ENCODE assay signal across 34 cellular contexts in the genomic region with DNA sequence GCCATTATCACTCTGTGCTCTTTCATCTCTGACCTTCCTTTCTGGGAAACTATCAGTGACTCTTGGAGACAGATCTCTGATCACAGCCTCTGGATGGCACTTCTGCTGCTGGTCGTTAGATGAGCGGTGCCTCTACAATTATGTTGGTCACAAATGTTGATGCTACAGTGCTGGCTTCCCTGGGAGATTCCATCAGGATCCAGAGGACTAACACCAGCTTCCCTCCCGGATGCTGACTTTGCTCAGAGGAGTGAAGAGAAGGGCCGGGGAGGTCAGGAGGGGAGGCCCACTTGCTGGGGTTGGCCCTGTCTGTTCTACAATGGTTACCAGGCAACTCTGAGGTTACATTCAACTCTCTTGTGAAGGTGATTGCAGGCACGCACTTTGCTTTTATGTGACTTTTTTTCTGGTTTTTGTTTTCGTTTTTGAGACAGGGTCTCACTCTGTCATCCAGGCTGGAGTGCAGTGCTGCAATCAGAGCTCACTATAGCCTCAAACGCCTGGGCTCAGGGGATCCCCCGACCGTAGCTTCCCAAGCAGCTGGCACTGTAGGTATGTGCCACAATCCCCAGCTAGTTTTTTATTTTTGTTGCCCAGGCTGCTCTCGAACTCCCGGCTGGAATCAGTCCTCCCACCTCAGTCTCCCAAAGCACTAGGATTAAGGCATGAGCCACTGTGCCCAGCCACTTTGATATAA.
A peak's percentile ranks its signal among the peaks of the same experiment; 100 is the strongest.
DNase-seq lines count a peak whose midpoint lies in the region; ATAC-seq, FAIRE-seq and TF ChIP-seq lines count a peak whose summit lies in the region.
"Had no signal": no experiment of that assay in that cellular context is flagged by ENCODE, and none has a peak within 500 bp of the region (broad histone marks: within the 10 kb centered on the region; RNA-seq: fewer than 3 reads in every experiment).

No MANE protein-coding gene starts in this region.

- CTCF ChIA-PET in activated CD8-positive, alpha-beta memory T cell treated with anti-CD3 and anti-CD28 coated beads, Interleukin-2, amount 10 ng/mL, durations not matched to agents 7 days and 5 days (lab: Charles Lee): interaction anchor here (1.0 kb wide), 1 partner anchor 9 kb away, joined by 3 read pairs; no protein-coding TSS in a partner anchor
- CTCF ChIA-PET in SK-N-SH (lab: Yijun Ruan, JAX): no interaction called here

- peaks cover 19% of the 10 kb centered on the region for H3K4me1 Mint-ChIP-seq in activated CD8-positive, alpha-beta memory T cell treated with anti-CD3 and anti-CD28 coated beads, Interleukin-2, amount 10 ng/mL, durations not matched to agents 7 days and 5 days
- H3K4me1 Mint-ChIP-seq in activated T-helper 2 cell treated with anti-CD3 and anti-CD28 coated beads, Interferon-gamma antibody, Interleukin-2, Interleukin-4, amounts not matched to agents 10 μg/mL and 5 μg/mL and 100 μg/mL, durations not matched to agents 14 hours and 24 hours and 36 hours (ENCODE audit: low read depth): peaks cover 19% of the 10 kb centered on the region
- H3K4me1 Mint-ChIP-seq in endodermal cell: peaks cover 40% of the 10 kb centered on the region
- H3K4me1 Mint-ChIP-seq: activated B cell treated with CpG ODN at 0.5 μM for 24 hours had no signal

- H3K9me3 ChIP-seq in endodermal cell (ENCODE audit: control insufficient read depth, low read length) (no peaks in the 10 kb centered on the region), SK-N-SH (no peaks in the 10 kb centered on the region)
- H3K9me3 ChIP-seq: A549, MG63, mucosa of descending colon, ovary, upper lobe of right lung had no signal

- no peak for TF ChIP-seq POLR2A in H54 (IDR thresholded peaks at IDR 0.05; ENCODE audit: low read depth, low read length)

- no peaks in the 10 kb centered on the region for H3K9me3 Mint-ChIP-seq in activated CD8-positive, alpha-beta memory T cell treated with anti-CD3 and anti-CD28 coated beads, Interleukin-2, amount 10 ng/mL, durations not matched to agents 7 days and 5 days (ENCODE audit: low read depth)
- no peaks in the 10 kb centered on the region for H3K9me3 Mint-ChIP-seq in activated T-helper 2 cell treated with anti-CD3 and anti-CD28 coated beads, Interferon-gamma antibody, Interleukin-2, Interleukin-4, amounts not matched to agents 10 μg/mL and 5 μg/mL and 100 μg/mL, durations not matched to agents 14 hours and 24 hours and 36 hours
- no peaks in the 10 kb centered on the region for H3K9me3 Mint-ChIP-seq in endodermal cell
- H3K9me3 Mint-ChIP-seq: activated B cell treated with CpG ODN at 0.5 μM for 24 hours; activated CD4-positive, alpha-beta memory T cell treated with anti-CD3 and anti-CD28 coated beads for 36 hours; CD4-positive, CD25-positive, alpha-beta regulatory T cell; natural killer cell had no signal

- FAIRE-seq in H54 (lab: Jason Lieb, UNC): no peak
- FAIRE-seq: A549 had no signal

- peaks cover 6% of the 10 kb centered on the region for H3K27me3 Mint-ChIP-seq in activated CD8-positive, alpha-beta memory T cell treated with anti-CD3 and anti-CD28 coated beads, Interleukin-2, amount 10 ng/mL, durations not matched to agents 7 days and 5 days
- H3K27me3 Mint-ChIP-seq in activated T-helper 2 cell treated with anti-CD3 and anti-CD28 coated beads, Interferon-gamma antibody, Interleukin-2, Interleukin-4, amounts not matched to agents 10 μg/mL and 5 μg/mL and 100 μg/mL, durations not matched to agents 14 hours and 24 hours and 36 hours (ENCODE audit: low read depth): no peaks in the 10 kb centered on the region
- H3K27me3 Mint-ChIP-seq in endodermal cell (ENCODE audit: insufficient read depth): no peaks in the 10 kb centered on the region

- H3K27ac ChIP-seq in endodermal cell (ENCODE audit: low read depth, low read length) (peak overlapping the region; percentile 56), temporal lobe (ENCODE audit: low read depth, low read length) (peak overlapping the region; percentile 48), SK-N-SH (ENCODE audit: low read depth in 2 of 2, low read length in 1 of 2) (no peak overlapping the region)
- H3K27ac ChIP-seq: brain microvascular endothelial cell, HL-60, ovary, upper lobe of right lung had no signal

- H4K20me1 ChIP-seq in SK-N-SH (ENCODE audit: insufficient read depth): no peaks in the 10 kb centered on the region

- TF ChIP-seq RAD21 in SK-N-SH (IDR thresholded peaks at IDR 0.05; ENCODE audit: low read length): no peak

- no peaks in the 10 kb centered on the region for H3K27me3 ChIP-seq in endodermal cell (ENCODE audit: control insufficient read depth, insufficient read depth, low read length, poor library complexity, severe bottlenecking)
- no peaks in the 10 kb centered on the region for H3K27me3 ChIP-seq in SK-N-SH (ENCODE audit: insufficient read depth)
- H3K27me3 ChIP-seq: brain microvascular endothelial cell, MG63, ovary, upper lobe of right lung had no signal

- H3F3A ChIP-seq in SK-N-SH (replicated peaks; ENCODE audit: insufficient read depth): no peaks in the 10 kb centered on the region

- no peaks in the 10 kb centered on the region for H3K36me3 Mint-ChIP-seq in activated CD8-positive, alpha-beta memory T cell treated with anti-CD3 and anti-CD28 coated beads, Interleukin-2, amount 10 ng/mL, durations not matched to agents 7 days and 5 days
- H3K36me3 Mint-ChIP-seq in activated T-helper 2 cell treated with anti-CD3 and anti-CD28 coated beads, Interferon-gamma antibody, Interleukin-2, Interleukin-4, amounts not matched to agents 10 μg/mL and 5 μg/mL and 100 μg/mL, durations not matched to agents 14 hours and 24 hours and 36 hours (ENCODE audit: low read depth): no peaks in the 10 kb centered on the region
- no peaks in the 10 kb centered on the region for H3K36me3 Mint-ChIP-seq in endodermal cell (ENCODE audit: low read depth)
- H3K36me3 Mint-ChIP-seq: activated CD4-positive, alpha-beta memory T cell treated with anti-CD3 and anti-CD28 coated beads for 36 hours; CD4-positive, CD25-positive, alpha-beta regulatory T cell; natural killer cell had no signal

- H3K27ac Mint-ChIP-seq in activated CD8-positive, alpha-beta memory T cell treated with anti-CD3 and anti-CD28 coated beads, Interleukin-2, amount 10 ng/mL, durations not matched to agents 7 days and 5 days: no peak overlapping the region
- peak overlapping the region; percentile 50 for H3K27ac Mint-ChIP-seq in activated T-helper 2 cell treated with anti-CD3 and anti-CD28 coated beads, Interferon-gamma antibody, Interleukin-2, Interleukin-4, amounts not matched to agents 10 μg/mL and 5 μg/mL and 100 μg/mL, durations not matched to agents 14 hours and 24 hours and 36 hours
- peak overlapping the region; percentile 18 for H3K27ac Mint-ChIP-seq in endodermal cell
- H3K27ac Mint-ChIP-seq: activated B cell treated with CpG ODN at 0.5 μM for 24 hours; activated CD4-positive, alpha-beta memory T cell treated with anti-CD3 and anti-CD28 coated beads for 36 hours; CD4-positive, CD25-positive, alpha-beta regulatory T cell; natural killer cell had no signal

- H3K79me2 ChIP-seq in SK-N-SH (ENCODE audit: insufficient read depth): no peaks in the 10 kb centered on the region

- H3K4me3 Mint-ChIP-seq in activated CD8-positive, alpha-beta memory T cell treated with anti-CD3 and anti-CD28 coated beads, Interleukin-2, amount 10 ng/mL, durations not matched to agents 7 days and 5 days: no peak overlapping the region
- H3K4me3 Mint-ChIP-seq in activated T-helper 2 cell treated with anti-CD3 and anti-CD28 coated beads, Interferon-gamma antibody, Interleukin-2, Interleukin-4, amounts not matched to agents 10 μg/mL and 5 μg/mL and 100 μg/mL, durations not matched to agents 14 hours and 24 hours and 36 hours (ENCODE audit: low read depth): no peak overlapping the region
- H3K4me3 Mint-ChIP-seq in endodermal cell: no peak overlapping the region
- H3K4me3 Mint-ChIP-seq: activated B cell treated with CpG ODN at 0.5 μM for 24 hours; activated CD4-positive, alpha-beta memory T cell treated with anti-CD3 and anti-CD28 coated beads for 36 hours; CD4-positive, CD25-positive, alpha-beta regulatory T cell; natural killer cell had no signal

- H3K4me3 ChIP-seq in endodermal cell (ENCODE audit: low read length): no peak overlapping the region
- no peak overlapping the region for H3K4me3 ChIP-seq in SK-N-SH (ENCODE audit: low read depth in 2 of 2, low read length in 1 of 2)
- H3K4me3 ChIP-seq: A549, MG63, mucosa of descending colon, ovary, upper lobe of right lung had no signal

- H3K9me2 ChIP-seq in SK-N-SH: no peaks in the 10 kb centered on the region

- H3K4me1 ChIP-seq in endodermal cell (ENCODE audit: control insufficient read depth, insufficient read depth, low read length) (peaks cover 5% of the 10 kb centered on the region), SK-N-SH (ENCODE audit: control insufficient read depth in 1 of 2, insufficient read depth in 2 of 2, low read depth in 1 of 2, low read length in 1 of 2) (no peaks in the 10 kb centered on the region; a peak in 1 of 4 replicates)
- H3K4me1 ChIP-seq: upper lobe of right lung had no signal

- TF ChIP-seq CTCF in endodermal cell (conservative IDR thresholded peaks at IDR 0.05): no peak
- no peak for TF ChIP-seq CTCF in SK-N-SH (IDR thresholded peaks at IDR 0.05)

- no peaks in the 10 kb centered on the region for H3K36me3 ChIP-seq in endodermal cell (ENCODE audit: control insufficient read depth, insufficient read depth, low read length)
- no peaks in the 10 kb centered on the region for H3K36me3 ChIP-seq in SK-N-SH (replicated peaks in 1 of 2; ENCODE audit: control insufficient read depth in 1 of 2, insufficient read depth in 2 of 2, low read length in 1 of 2)
- H3K36me3 ChIP-seq: brain microvascular endothelial cell, MG63, ovary, upper lobe of right lung had no signal

- peak; percentile 14 for ATAC-seq in activated CD8-positive, alpha-beta memory T cell treated with anti-CD3 and anti-CD28 coated beads, Interleukin-2, amount 10 ng/mL, durations not matched to agents 7 days and 5 days
- no peak for ATAC-seq in HG03108 (IDR thresholded peaks at IDR 0.05; ENCODE audit: unreplicated experiment)
- ATAC-seq: A549, mucosa of descending colon, natural killer cell, upper lobe of right lung had no signal

- no peak overlapping the region for H3K4me2 ChIP-seq in SK-N-SH
- H3K4me2 ChIP-seq: A549 had no signal

- H2AFZ ChIP-seq in SK-N-SH (ENCODE audit: low read depth): no peak overlapping the region

- intact Hi-C loops in activated T-helper 2 cell treated with anti-CD3 and anti-CD28 coated beads, Interferon-gamma antibody, Interleukin-2, Interleukin-4, amounts not matched to agents 10 μg/mL and 5 μg/mL and 100 μg/mL, durations not matched to agents 14 hours and 24 hours and 36 hours (cut with micrococcal nuclease): no loop called here

- no peak for TF ChIP-seq EP300 in SK-N-SH (IDR thresholded peaks at IDR 0.05; ENCODE audit: borderline replicate concordance in 1 of 2, low read depth in 1 of 2, low read length in 1 of 2)

- POLR2A ChIA-PET in SK-N-SH (lab: Yijun Ruan, JAX): no interaction called here

- WGBS in endodermal cell (ENCODE audit: insufficient coverage in 1 of 2, insufficient read length in 1 of 2), 2 experiments: 75 to 89% methylated on average over 7 to 11 of the region's 11 CpGs
- WGBS in SK-N-SH (ENCODE audit: low lambda C conversion rate): 87% methylated on average over 9 of the region's 11 CpGs

- no peak for DNase-seq in activated CD8-positive, alpha-beta memory T cell treated with anti-CD3 and anti-CD28 coated beads, Interleukin-2, amount 10 ng/mL, durations not matched to agents 7 days and 5 days
- no peak for DNase-seq in activated CD8-positive, alpha-beta memory T cell treated with anti-CD3 and anti-CD28 coated beads, Interleukin-2, amount 50 U/mL, for 48 hours
- DNase-seq in activated T-helper 2 cell treated with anti-CD3 and anti-CD28 coated beads, Interferon-gamma antibody, Interleukin-2, Interleukin-4, amounts not matched to agents 10 μg/mL and 5 μg/mL and 100 μg/mL, durations not matched to agents 14 hours and 24 hours and 36 hours (ENCODE audit: low spot score): no peak
- DNase-seq in endodermal cell: peak; percentile 41
- DNase-seq in SK-N-SH: no peak
- DNase-seq in H54 (ENCODE audit: insufficient read length, low spot score): no peak
- DNase-seq: activated B cell treated with CpG ODN at 0.5 μM for 24 hours; activated CD4-positive, alpha-beta memory T cell treated with anti-CD3 and anti-CD28 coated beads for 36 hours; activated effector memory CD4-positive, alpha-beta T cell treated with Interleukin-2 at 50 U/mL for 16 hours; AML-193; brain microvascular endothelial cell; Calu3; CD4-positive, CD25-positive, alpha-beta regulatory T cell; DND-41; effector CD4-positive, alpha-beta T cell; GF-D8; GOT3; hippocampal formation; KG1; MG63; mucosa of descending colon; natural killer cell; NCI-H1105; NCI-H187 treated with DMSO at 0.1 percent for 48 hours; NCI-H2171 treated with DMSO at 0.1 percent for 48 hours; NCI-H510A; ovary; stimulated activated CD4-positive, alpha-beta T cell treated with anti-CD3 and anti-CD28 coated beads, Interleukin-4, amount 100 ng/mL, for 24 hours; SW 1271; upper lobe of right lung had no signal

- H3K9ac ChIP-seq in endodermal cell (ENCODE audit: extremely low read depth, low read length, poor library complexity, severe bottlenecking): no peak overlapping the region
- no peak overlapping the region for H3K9ac ChIP-seq in SK-N-SH

Comparison
In these comparisons a context has a peak if more than half of its experiments do, and no peak if none do; other contexts are left out.
1. H3K27ac ChIP-seq: peak in endodermal cell (single experiment) and temporal lobe (single experiment); none in SK-N-SH (0 of 2).